ENCODE assay signal across 23 cellular contexts in genomic region chr2:77016481-77016880, GRCh38.
"Had no signal": no experiment of that assay in that cellular context is flagged by ENCODE, and none has a peak within 500 bp of the region (broad histone marks: within the 10 kb centered on the region; RNA-seq: fewer than 3 reads in every experiment).

No MANE protein-coding gene starts in this region.

- H3K4me3 ChIP-seq: lower lobe of right lung, ovary, psoas muscle, sigmoid colon, stomach, thyroid gland had no signal

- H3K36me3 ChIP-seq: lower lobe of right lung, ovary, sigmoid colon, stomach, thyroid gland had no signal

- H3K4me1 ChIP-seq: lower lobe of right lung, psoas muscle, sigmoid colon, thyroid gland had no signal

- H3K27ac ChIP-seq: lower lobe of right lung, ovary, psoas muscle, sigmoid colon, stomach, thyroid gland had no signal

- ATAC-seq: effector memory CD8-positive, alpha-beta T cell; left colon; left ventricle myocardium superior; lower lobe of right lung; natural killer cell; psoas muscle; right cardiac atrium; stimulated activated effector memory CD8-positive, alpha-beta T cell treated with anti-CD3 and anti-CD28 coated beads, Interleukin-12 subunit alpha, Interleukin-12 subunit beta, amount 100 ng/mL, for 72 hours had no signal

- H3K9me3 ChIP-seq: lower lobe of right lung, ovary, psoas muscle, sigmoid colon, stomach, thyroid gland had no signal

- DNase-seq: cortex of kidney; effector memory CD8-positive, alpha-beta T cell; hypothalamus; immature natural killer cell; islet precursor cell; kidney glomerular epithelial cell; left colon; left ventricle myocardium superior; lower lobe of right lung; natural killer cell; occipital lobe; ovary; posterior cingulate gyrus; psoas muscle; right cardiac atrium; sigmoid colon; stimulated activated CD4-positive, alpha-beta T cell treated with anti-CD3 and anti-CD28 coated beads, Interleukin-2, amount 100 ng/mL, for 24 hours; stimulated activated CD4-positive, alpha-beta T cell treated with anti-CD3 and anti-CD28 coated beads, Interleukin-4, amount 100 ng/mL, for 24 hours; stimulated activated naive CD4-positive, alpha-beta T cell treated with Interleukin-2 at 50 U/mL for 16 hours; stomach; thyroid gland; trophoblast cell had no signal

- H3K27me3 ChIP-seq: ovary, sigmoid colon, stomach, thyroid gland had no signal
